In the genomic region with DNA sequence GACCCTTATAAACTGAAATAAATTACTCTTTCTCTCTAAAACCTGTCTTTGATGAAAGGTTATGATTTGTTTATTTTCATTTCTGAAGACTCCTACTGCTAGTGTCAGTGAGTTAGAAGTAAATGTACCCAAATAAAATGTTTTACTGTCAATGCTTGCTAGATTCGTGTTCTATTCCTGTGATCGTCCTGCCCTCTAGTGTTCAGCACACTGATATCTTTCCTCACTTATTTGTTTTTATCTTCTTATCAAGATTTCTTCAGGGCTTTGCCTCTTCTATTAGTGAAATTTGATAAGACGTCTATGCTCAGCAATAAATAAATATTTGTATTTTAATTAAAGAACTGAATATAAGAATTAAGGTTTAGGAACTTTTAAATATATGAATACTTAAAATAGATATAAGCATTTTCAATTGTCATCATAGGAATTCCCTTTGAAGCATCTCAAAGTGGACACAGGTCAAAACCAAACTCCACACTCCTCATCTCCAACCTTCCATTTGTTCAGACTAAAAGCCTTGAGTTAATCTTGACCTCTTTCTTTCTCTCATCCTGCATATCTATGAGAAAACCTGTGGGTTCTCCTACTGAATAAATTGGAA, we compare ENCODE assay signal across 8 cellular contexts.
DNase-seq lines count a peak whose midpoint lies in the region; ATAC-seq and TF ChIP-seq lines count a peak whose summit lies in the region.

No MANE protein-coding gene starts in this region.

- TF ChIP-seq CTCF in GM23338 (conservative IDR thresholded peaks at IDR 0.05; ENCODE audit: low read depth in 2 of 2), result peak; percentile 80 to 82
- peak; percentile 34 to 78 (median 60) for TF ChIP-seq CTCF in dorsolateral prefrontal cortex (IDR thresholded peaks at IDR 0.05 in 54 of 56, conservative IDR thresholded peaks at IDR 0.05 in 2 of 56; ENCODE audit: low read depth in 1 of 56, partially characterized antibody in 56 of 56)
- TF ChIP-seq CTCF in parathyroid adenoma (IDR thresholded peaks at IDR 0.05), result peak; percentile 67

- H3K27me3 ChIP-seq in GM23338 (ENCODE audit: insufficient read depth), result no peaks in the 10 kb centered on the region
- no peaks in the 10 kb centered on the region for H3K27me3 ChIP-seq in dorsolateral prefrontal cortex
- no peaks in the 10 kb centered on the region for H3K27me3 ChIP-seq in parathyroid adenoma (ENCODE audit: control insufficient read depth, insufficient read depth, low read length)

- H3K9me3 Mint-ChIP-seq in GM23338, result no peaks in the 10 kb centered on the region; the same call in 1 of the 3 replicates

- H4K20me1 ChIP-seq in GM23338 (replicated peaks; ENCODE audit: insufficient read depth), result no peaks in the 10 kb centered on the region

- H3K4me1 Mint-ChIP-seq in GM23338, result peaks cover 6% of the 10 kb centered on the region; the same call in 2 of the 3 replicates

- peaks cover 5% of the 10 kb centered on the region; the same call in 1 of the 2 replicates for H3K4me1 ChIP-seq in GM23338 (ENCODE audit: insufficient read depth)
- no peaks in the 10 kb centered on the region for H3K4me1 ChIP-seq in parathyroid adenoma

- no peaks in the 10 kb centered on the region for H3K9me2 ChIP-seq in GM23338 (ENCODE audit: insufficient read depth)

- H3K27ac Mint-ChIP-seq in GM23338, result no peak overlapping the region

- H3K4me3 ChIP-seq in GM23338 (no peak overlapping the region), dorsolateral prefrontal cortex (no peak overlapping the region), parathyroid adenoma (ENCODE audit: low read depth, low read length) (no peak overlapping the region)

- no peak overlapping the region for H2AFZ ChIP-seq in GM23338
- H2AFZ ChIP-seq in parathyroid adenoma, result peak overlapping the region; percentile 18

- ATAC-seq in GM23338 (peak; percentile 73), HG03095 (IDR thresholded peaks at IDR 0.05; ENCODE audit: unreplicated experiment) (no peak)

- H3K27me3 Mint-ChIP-seq in GM23338 (ENCODE audit: insufficient read depth, low read depth, poor library complexity), result no peaks in the 10 kb centered on the region

- H3F3A ChIP-seq in GM23338 (replicated peaks; ENCODE audit: low read depth), result no peaks in the 10 kb centered on the region

- no peak overlapping the region for H3K9ac ChIP-seq in parathyroid adenoma

- H3K27ac ChIP-seq in GM23338 (ENCODE audit: low read depth), result no peak overlapping the region
- H3K27ac ChIP-seq in dorsolateral prefrontal cortex, result no peak overlapping the region
- no peak overlapping the region for H3K27ac ChIP-seq in parathyroid adenoma

- peak; percentile 23 to 35 for DNase-seq in AML-193 (lab: John Stamatoyannopoulos, UW)
- DNase-seq in GM23338 (ENCODE audit: low spot score), result peak; percentile 71
- DNase-seq in NCI-H774 (lab: John Stamatoyannopoulos, UW), result peak; percentile 25
- peak in 1 of 10 donors; percentile 36 for DNase-seq in dorsolateral prefrontal cortex
- DNase-seq in activated CD8-positive, alpha-beta memory T cell treated with anti-CD3 and anti-CD28 coated beads, Interleukin-2, amount 50 U/mL, for 4 hours, result no peak
- DNase-seq in activated CD4-positive, alpha-beta T cell treated with anti-CD3 and anti-CD28 coated beads for 48 hours, result no peak

- H3K36me3 ChIP-seq in GM23338 (ENCODE audit: insufficient read depth) (no peaks in the 10 kb centered on the region), parathyroid adenoma (ENCODE audit: control insufficient read depth, insufficient read depth, low read length) (no peaks in the 10 kb centered on the region)

- H3K9me3 ChIP-seq in parathyroid adenoma (ENCODE audit: control insufficient read depth, low read length), result no peaks in the 10 kb centered on the region

- H3K4me3 Mint-ChIP-seq in GM23338, result no peak overlapping the region

- intact Hi-C loops in dorsolateral prefrontal cortex (cut with DNase I), result no loop called here

- H3K4me2 ChIP-seq in GM23338, result no peak overlapping the region
- H3K4me2 ChIP-seq in parathyroid adenoma (ENCODE audit: low read length), result no peak overlapping the region

- H3K79me2 ChIP-seq in GM23338 (replicated peaks; ENCODE audit: insufficient read depth) (no peaks in the 10 kb centered on the region), parathyroid adenoma (no peaks in the 10 kb centered on the region)

- H3K36me3 Mint-ChIP-seq in GM23338 (ENCODE audit: low read depth), result no peaks in the 10 kb centered on the region

TF ChIP-seq in GM23338, 12 proteins besides CTCF, POLR2A, EP300 and RAD21 (continues in another document):
- TF ChIP-seq EZH2 (IDR thresholded peaks at IDR 0.05; ENCODE audit: low read depth, unreplicated experiment) (no peak), STAT1 (IDR thresholded peaks at IDR 0.05; ENCODE audit: unreplicated experiment) (no peak), ZNF114 (CRISPR knock-in tag; IDR thresholded peaks at IDR 0.05) (no peak), JUNB (IDR thresholded peaks at IDR 0.05; ENCODE audit: unreplicated experiment) (no peak), POLR2AphosphoS5 (IDR thresholded peaks at IDR 0.05; ENCODE audit: low read depth) (no peak), ZNF331 (CRISPR knock-in tag; IDR thresholded peaks at IDR 0.05; ENCODE audit: low read depth) (no peak), NANOG (IDR thresholded peaks at IDR 0.05; ENCODE audit: borderline replicate concordance) (no peak), CREB1 (CRISPR knock-in tag; IDR thresholded peaks at IDR 0.05; ENCODE audit: low read depth) (no peak), EZH2phosphoT487 (IDR thresholded peaks at IDR 0.05; ENCODE audit: unreplicated experiment) (no peak)
- TF ChIP-seq, protein P1, sequence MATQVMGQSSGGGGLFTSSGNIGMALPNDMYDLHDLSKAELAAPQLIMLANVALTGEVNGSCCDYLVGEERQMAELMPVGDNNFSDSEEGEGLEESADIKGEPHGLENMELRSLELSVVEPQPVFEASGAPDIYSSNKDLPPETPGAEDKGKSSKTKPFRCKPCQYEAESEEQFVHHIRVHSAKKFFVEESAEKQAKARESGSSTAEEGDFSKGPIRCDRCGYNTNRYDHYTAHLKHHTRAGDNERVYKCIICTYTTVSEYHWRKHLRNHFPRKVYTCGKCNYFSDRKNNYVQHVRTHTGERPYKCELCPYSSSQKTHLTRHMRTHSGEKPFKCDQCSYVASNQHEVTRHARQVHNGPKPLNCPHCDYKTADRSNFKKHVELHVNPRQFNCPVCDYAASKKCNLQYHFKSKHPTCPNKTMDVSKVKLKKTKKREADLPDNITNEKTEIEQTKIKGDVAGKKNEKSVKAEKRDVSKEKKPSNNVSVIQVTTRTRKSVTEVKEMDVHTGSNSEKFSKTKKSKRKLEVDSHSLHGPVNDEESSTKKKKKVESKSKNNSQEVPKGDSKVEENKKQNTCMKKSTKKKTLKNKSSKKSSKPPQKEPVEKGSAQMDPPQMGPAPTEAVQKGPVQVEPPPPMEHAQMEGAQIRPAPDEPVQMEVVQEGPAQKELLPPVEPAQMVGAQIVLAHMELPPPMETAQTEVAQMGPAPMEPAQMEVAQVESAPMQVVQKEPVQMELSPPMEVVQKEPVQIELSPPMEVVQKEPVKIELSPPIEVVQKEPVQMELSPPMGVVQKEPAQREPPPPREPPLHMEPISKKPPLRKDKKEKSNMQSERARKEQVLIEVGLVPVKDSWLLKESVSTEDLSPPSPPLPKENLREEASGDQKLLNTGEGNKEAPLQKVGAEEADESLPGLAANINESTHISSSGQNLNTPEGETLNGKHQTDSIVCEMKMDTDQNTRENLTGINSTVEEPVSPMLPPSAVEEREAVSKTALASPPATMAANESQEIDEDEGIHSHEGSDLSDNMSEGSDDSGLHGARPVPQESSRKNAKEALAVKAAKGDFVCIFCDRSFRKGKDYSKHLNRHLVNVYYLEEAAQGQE (IDR thresholded peaks at IDR 0.05; ENCODE audit: unreplicated experiment), result no peak
- TF ChIP-seq, protein P2, sequence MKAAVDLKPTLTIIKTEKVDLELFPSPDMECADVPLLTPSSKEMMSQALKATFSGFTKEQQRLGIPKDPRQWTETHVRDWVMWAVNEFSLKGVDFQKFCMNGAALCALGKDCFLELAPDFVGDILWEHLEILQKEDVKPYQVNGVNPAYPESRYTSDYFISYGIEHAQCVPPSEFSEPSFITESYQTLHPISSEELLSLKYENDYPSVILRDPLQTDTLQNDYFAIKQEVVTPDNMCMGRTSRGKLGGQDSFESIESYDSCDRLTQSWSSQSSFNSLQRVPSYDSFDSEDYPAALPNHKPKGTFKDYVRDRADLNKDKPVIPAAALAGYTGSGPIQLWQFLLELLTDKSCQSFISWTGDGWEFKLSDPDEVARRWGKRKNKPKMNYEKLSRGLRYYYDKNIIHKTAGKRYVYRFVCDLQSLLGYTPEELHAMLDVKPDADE (IDR thresholded peaks at IDR 0.05), result no peak

Comparison
In these comparisons a context has a peak if more than half of its experiments do, and no peak if none do; other contexts are left out.
1. DNase-seq: peak in AML-193 (2 of 2), GM23338 (single experiment) and NCI-H774 (single experiment); none in activated CD8-positive, alpha-beta memory T cell treated with anti-CD3 and anti-CD28 coated beads, Interleukin-2, amount 50 U/mL, for 4 hours (single experiment) and activated CD4-positive, alpha-beta T cell treated with anti-CD3 and anti-CD28 coated beads for 48 hours (single experiment).
2. Peak in every context shown above with its lines, with median percentiles within 50 percentile points of each other: CTCF ChIP-seq.